Comparison of ENCODE assay signal across 8 cellular contexts in genomic region chr1:67053535-67053784, GRCh38. TPM values are rescaled to one million over a fixed set of nuclear protein-coding genes. Genes with fewer than 3 reads are reported as not detected.
DNase-seq lines count a peak whose midpoint lies in the region; ATAC-seq and TF ChIP-seq lines count a peak whose summit lies in the region.

No MANE protein-coding gene starts in this region.

- ATAC-seq in HG02840 (IDR thresholded peaks at IDR 0.05; ENCODE audit: low FRiP score, unreplicated experiment) (peak; percentile 27), RWPE2 (ENCODE audit: low read depth) (peak; percentile 63), right lobe of liver (peak; percentile 72 to 85 (median 82))

- H3K9me3 Mint-ChIP-seq in activated CD4-positive, alpha-beta T cell treated with anti-CD3 and anti-CD28 coated beads, Interleukin-2, amount 10 ng/mL, durations not matched to agents 7 days and 5 days = no peaks in the 10 kb centered on the region

- no peak for DNase-seq in activated CD4-positive, alpha-beta T cell treated with anti-CD3 and anti-CD28 coated beads, Interleukin-2, amount 10 ng/mL, durations not matched to agents 7 days and 5 days
- DNase-seq in activated CD4-positive, alpha-beta T cell treated with anti-CD3 and anti-CD28 coated beads, Interleukin-2, amount 50 U/mL, for 4 hours = no peak
- DNase-seq in RWPE2 (ENCODE audit: low spot score) (peak; percentile 29), dedifferentiated amniotic fluid mesenchymal stem cell (ENCODE audit: extremely low spot score) (peak; percentile 20), right lobe of liver (peak; percentile 74 to 84 (median 81)), superior temporal gyrus (ENCODE audit: extremely low spot score) (peak; percentile 53)
- no peak for DNase-seq in effector CD8-positive, alpha-beta T cell (lab: John Stamatoyannopoulos, UW)

- H3K27me3 Mint-ChIP-seq in activated CD4-positive, alpha-beta T cell treated with anti-CD3 and anti-CD28 coated beads, Interleukin-2, amount 10 ng/mL, durations not matched to agents 7 days and 5 days = peaks cover 5% of the 10 kb centered on the region

- no CpG with 5 or more reads among the region's 34 CpGs for WGBS in right lobe of liver (ENCODE audit: insufficient coverage, low coverage, low lambda C conversion rate, missing lambda C conversion rate)

- intact Hi-C loops in right lobe of liver (cut with DNase I) = no loop called here

- peak overlapping the region; percentile 81 for H3K4me3 Mint-ChIP-seq in activated CD4-positive, alpha-beta T cell treated with anti-CD3 and anti-CD28 coated beads, Interleukin-2, amount 10 ng/mL, durations not matched to agents 7 days and 5 days

- H3K27ac ChIP-seq in RWPE2 (ENCODE audit: poor library complexity, severe bottlenecking) = peak overlapping the region; percentile 68
- peak overlapping the region; percentile 78 to 93 (median 89) for H3K27ac ChIP-seq in right lobe of liver

- peaks cover 19% of the 10 kb centered on the region for H3K36me3 Mint-ChIP-seq in activated CD4-positive, alpha-beta T cell treated with anti-CD3 and anti-CD28 coated beads, Interleukin-2, amount 10 ng/mL, durations not matched to agents 7 days and 5 days (ENCODE audit: low read depth)

- no peaks in the 10 kb centered on the region for H3K9me3 ChIP-seq in RWPE2 (ENCODE audit: severe bottlenecking)
- H3K9me3 ChIP-seq in right lobe of liver = no peaks in the 10 kb centered on the region

- TF ChIP-seq CTCF in RWPE2 (IDR thresholded peaks at IDR 0.05; ENCODE audit: poor library complexity, severe bottlenecking) (no peak), right lobe of liver (IDR thresholded peaks at IDR 0.05) (no peak)

- peak overlapping the region; percentile 89 for H3K27ac Mint-ChIP-seq in activated CD4-positive, alpha-beta T cell treated with anti-CD3 and anti-CD28 coated beads, Interleukin-2, amount 10 ng/mL, durations not matched to agents 7 days and 5 days

- H3K4me1 Mint-ChIP-seq in activated CD4-positive, alpha-beta T cell treated with anti-CD3 and anti-CD28 coated beads, Interleukin-2, amount 10 ng/mL, durations not matched to agents 7 days and 5 days = peaks cover 30% of the 10 kb centered on the region

- H3K36me3 ChIP-seq in RWPE2 (ENCODE audit: low read depth) (peaks cover 30% of the 10 kb centered on the region), right lobe of liver (peaks cover 0 to 30% (median 7%) of the 10 kb centered on the region in 4 donors)

- no peak for TF ChIP-seq POLR2A in right lobe of liver (IDR thresholded peaks at IDR 0.05)

- POLR2A ChIA-PET in activated CD4-positive, alpha-beta T cell treated with anti-CD3 and anti-CD28 coated beads, Interleukin-2, amount 10 ng/mL, durations not matched to agents 7 days and 5 days (lab: Charles Lee) = no interaction called here

- peak overlapping the region; percentile 61 for H3K4me3 ChIP-seq in RWPE2 (ENCODE audit: severe bottlenecking)
- peak overlapping the region; percentile 83 to 93 (median 86) for H3K4me3 ChIP-seq in right lobe of liver

- H3K27me3 ChIP-seq in RWPE2 (ENCODE audit: insufficient read depth, poor library complexity, severe bottlenecking) (no peaks in the 10 kb centered on the region), right lobe of liver (no peaks in the 10 kb centered on the region)

- peaks cover 12% of the 10 kb centered on the region for H3K4me1 ChIP-seq in RWPE2 (ENCODE audit: insufficient read depth, poor library complexity, severe bottlenecking)
- peaks cover 0 to 15% (median 3%) of the 10 kb centered on the region in 4 donors for H3K4me1 ChIP-seq in right lobe of liver

- CTCF ChIA-PET in activated CD4-positive, alpha-beta T cell treated with anti-CD3 and anti-CD28 coated beads, Interleukin-2, amount 10 ng/mL, durations not matched to agents 7 days and 5 days (lab: Charles Lee) = interaction anchor here (0.6 to 1.3 kb wide), 4 partner anchors 10 to 1673 kb away, joined by 3 to 4 read pairs (median 3); no protein-coding TSS in a partner anchor

RNA-seq across cellular contexts. Expression of gene SLC35D1, which starts 0.5 kb away (rescaled TPM):
- 10 to 100 TPM; 11.4 to 12.5 TPM for total RNA-seq in activated CD4-positive, alpha-beta T cell treated with anti-CD3 and anti-CD28 coated beads, Interleukin-2, amount 10 ng/mL, durations not matched to agents 7 days and 5 days
- 10 to 100 TPM; 36.9 to 70.7 (median 52.0) TPM for total RNA-seq in right lobe of liver

Comparison
In these comparisons a context has a peak if more than half of its experiments do, and no peak if none do; other contexts are left out.
1. DNase-seq: peak in RWPE2 (single experiment), dedifferentiated amniotic fluid mesenchymal stem cell (single experiment), right lobe of liver (3 of 3) and superior temporal gyrus (single experiment); none in activated CD4-positive, alpha-beta T cell treated with anti-CD3 and anti-CD28 coated beads, Interleukin-2, amount 10 ng/mL, durations not matched to agents 7 days and 5 days (single experiment), activated CD4-positive, alpha-beta T cell treated with anti-CD3 and anti-CD28 coated beads, Interleukin-2, amount 50 U/mL, for 4 hours (0 of 2) and effector CD8-positive, alpha-beta T cell (single experiment).
2. ATAC-seq: peak in every context shown above with its lines; median percentile 82 in right lobe of liver; 63 in RWPE2; 27 in HG02840.